8 cellular contexts compared by ENCODE assay signal in genomic region chr19:30719991-30720329, GRCh38.
DNase-seq lines count a peak whose midpoint lies in the region; ATAC-seq and TF ChIP-seq lines count a peak whose summit lies in the region.

No MANE protein-coding gene starts in this region.

- peak overlapping the region; percentile 64 for H3K9ac ChIP-seq in HUES64 (ENCODE audit: low read depth, low read length)

- no peaks in the 10 kb centered on the region for H3K36me3 ChIP-seq in HUES64 (ENCODE audit: insufficient read depth, low read length)

- no peaks in the 10 kb centered on the region for H3K9me3 Mint-ChIP-seq in effector memory CD8-positive, alpha-beta T cell
- no peaks in the 10 kb centered on the region for H3K9me3 Mint-ChIP-seq in mesothelial cell of epicardium

- peak overlapping the region; percentile 60 for H3K4me3 ChIP-seq in HUES64 (ENCODE audit: low read length)

- DNase-seq in A172 (ENCODE audit: low spot score) (peak; percentile 15), mesothelial cell of epicardium (ENCODE audit: low spot score in 2 of 2, unreplicated experiment in 2 of 2) (no peak), NCI-H1048 (lab: John Stamatoyannopoulos, UW) (no peak), HuH-7 (ENCODE audit: low spot score) (no peak), SK-N-DZ (ENCODE audit: low spot score) (no peak)
- no peak for DNase-seq in effector memory CD8-positive, alpha-beta T cell

- H3K27ac ChIP-seq in HUES64 (ENCODE audit: low read depth, low read length) = no peak overlapping the region

- H3K27ac Mint-ChIP-seq in effector memory CD8-positive, alpha-beta T cell = no peak overlapping the region
- peak overlapping the region; percentile 68 for H3K27ac Mint-ChIP-seq in mesothelial cell of epicardium

- peaks cover 0 to 5% of the 10 kb centered on the region in 2 donors for H3K4me1 Mint-ChIP-seq in effector memory CD8-positive, alpha-beta T cell (ENCODE audit: low read depth in 2 of 2)
- peaks cover 26% of the 10 kb centered on the region for H3K4me1 Mint-ChIP-seq in mesothelial cell of epicardium

- H3K4me1 ChIP-seq in HUES64 (ENCODE audit: insufficient read depth, low read length) = peaks cover 13% of the 10 kb centered on the region

- H3K27me3 ChIP-seq in HUES64 (ENCODE audit: insufficient read depth, low read length) = peaks cover 14% of the 10 kb centered on the region

- ATAC-seq in effector memory CD8-positive, alpha-beta T cell (replicated peaks) = no peak
- no peak for ATAC-seq in GM21825 (IDR thresholded peaks at IDR 0.05; ENCODE audit: unreplicated experiment)

- H3K9me3 ChIP-seq in HUES64 (ENCODE audit: insufficient read depth, low read depth, low read length) = no peaks in the 10 kb centered on the region

- TF ChIP-seq CTCF in mesothelial cell of epicardium (IDR thresholded peaks at IDR 0.05; ENCODE audit: unreplicated experiment) = no peak

- H3K36me3 Mint-ChIP-seq in effector memory CD8-positive, alpha-beta T cell (ENCODE audit: insufficient read depth) = no peaks in the 10 kb centered on the region
- H3K36me3 Mint-ChIP-seq in mesothelial cell of epicardium = no peaks in the 10 kb centered on the region

- H3K4me3 Mint-ChIP-seq in effector memory CD8-positive, alpha-beta T cell = peak overlapping the region; percentile 64 to 70
- peak overlapping the region; percentile 66 for H3K4me3 Mint-ChIP-seq in mesothelial cell of epicardium

- peaks cover 6 to 31% of the 10 kb centered on the region in 2 donors for H3K27me3 Mint-ChIP-seq in effector memory CD8-positive, alpha-beta T cell
- peaks cover 18% of the 10 kb centered on the region for H3K27me3 Mint-ChIP-seq in mesothelial cell of epicardium (ENCODE audit: low read depth)

- 16% methylated on average over 9 of the region's 9 CpGs for WGBS in HUES64
